In genomic region chr11:104918113-104918824, GRCh38 we compare ENCODE assay signal across 8 cellular contexts. TPM values are rescaled to one million over a fixed set of nuclear protein-coding genes. Genes with fewer than 3 reads are reported as not detected.
DNase-seq lines count a peak whose midpoint lies in the region; TF ChIP-seq lines count a peak whose summit lies in the region.

No MANE protein-coding gene starts in this region.

- TF ChIP-seq CTCF in HFF-Myc (IDR thresholded peaks at IDR 0.05; ENCODE audit: low read depth, low read length, missing control alignments) (no peak), VCaP (conservative IDR thresholded peaks at IDR 0.05) (no peak), right atrium auricular region (IDR thresholded peaks at IDR 0.05) (no peak), stomach (IDR thresholded peaks at IDR 0.05) (no peak), glutamatergic neuron (IDR thresholded peaks at IDR 0.05; ENCODE audit: partially characterized antibody, unreplicated experiment) (no peak)

- DNase-seq in EH (ENCODE audit: low read depth) (peak; percentile 88), HFF-Myc (ENCODE audit: extremely low read depth, low read depth) (no peak), right atrium auricular region (ENCODE audit: low spot score) (no peak), stomach (no peak), glutamatergic neuron (no peak), HPDE6-E6E7 (ENCODE audit: extremely low spot score) (no peak), neuronal stem cell (ENCODE audit: low spot score) (no peak)

- H4K8ac ChIP-seq in neuronal stem cell (ENCODE audit: low read depth, low read length), result no peak overlapping the region

- H4K91ac ChIP-seq in neuronal stem cell (ENCODE audit: low read depth, low read length, poor library complexity), result no peak overlapping the region

- H3K4me1 ChIP-seq in right atrium auricular region, result peaks cover 0 to 4% of the 10 kb centered on the region in 2 donors
- peaks cover 0 to 19% (median 3%) of the 10 kb centered on the region in 4 donors for H3K4me1 ChIP-seq in stomach
- no peaks in the 10 kb centered on the region for H3K4me1 ChIP-seq in neuronal stem cell (ENCODE audit: control insufficient read depth in 2 of 2, insufficient read depth in 1 of 2, low read depth in 1 of 2, low read length in 2 of 2)

- no peak overlapping the region for H3K4me3 Mint-ChIP-seq in glutamatergic neuron (ENCODE audit: unreplicated experiment)

- no peak for TF ChIP-seq POLR2A in stomach (IDR thresholded peaks at IDR 0.05)

- H3K4me3 ChIP-seq in HFF-Myc (replicated peaks; ENCODE audit: low read depth, low read length), result peak overlapping the region; percentile 24
- H3K4me3 ChIP-seq in right atrium auricular region, result peak overlapping the region; percentile 40 to 45
- peak overlapping the region; percentile 35 to 45 (median 36) for H3K4me3 ChIP-seq in stomach
- no peak overlapping the region for H3K4me3 ChIP-seq in neuronal stem cell (ENCODE audit: low read length in 2 of 2)

- no peak overlapping the region for H2AK5ac ChIP-seq in neuronal stem cell (ENCODE audit: low read depth, low read length)

- TF ChIP-seq EP300 in stomach (IDR thresholded peaks at IDR 0.05), result no peak

- H3K4ac ChIP-seq in neuronal stem cell (ENCODE audit: low read length), result no peak overlapping the region

- peak overlapping the region; percentile 21; the same call in 1 of the 2 replicates for H3K27ac ChIP-seq in VCaP
- H3K27ac ChIP-seq in right atrium auricular region, result peak overlapping the region; percentile 68 to 69
- H3K27ac ChIP-seq in stomach, result peak overlapping the region in 4 of 5 donors; percentile 45 to 76 (median 67)
- no peak overlapping the region for H3K27ac ChIP-seq in neuronal stem cell (replicated peaks; ENCODE audit: low read length)

- no peak overlapping the region for H2BK15ac ChIP-seq in neuronal stem cell (ENCODE audit: low read length)

- H3K36me3 ChIP-seq in right atrium auricular region (no peaks in the 10 kb centered on the region), stomach (no peaks in the 10 kb centered on the region), neuronal stem cell (replicated peaks in 1 of 2; ENCODE audit: control insufficient read depth in 2 of 2, insufficient read depth in 2 of 2, low read length in 2 of 2) (no peaks in the 10 kb centered on the region)

- H3K9me3 Mint-ChIP-seq in glutamatergic neuron (ENCODE audit: unreplicated experiment), result no peaks in the 10 kb centered on the region

- no peak overlapping the region for H2BK12ac ChIP-seq in neuronal stem cell (ENCODE audit: low read length)

- no peak overlapping the region for H3K18ac ChIP-seq in neuronal stem cell (ENCODE audit: low read length)

- H3K27me3 ChIP-seq in right atrium auricular region, result no peaks in the 10 kb centered on the region
- H3K27me3 ChIP-seq in stomach, result no peaks in the 10 kb centered on the region
- no peaks in the 10 kb centered on the region for H3K27me3 ChIP-seq in neuronal stem cell (ENCODE audit: control insufficient read depth in 3 of 3, insufficient read depth in 3 of 3, low read depth in 1 of 3, low read length in 3 of 3)

- H3K36me3 Mint-ChIP-seq in glutamatergic neuron (ENCODE audit: unreplicated experiment), result no peaks in the 10 kb centered on the region

- no peak overlapping the region for H2AFZ ChIP-seq in neuronal stem cell (ENCODE audit: low read length)

- H3K4me1 Mint-ChIP-seq in glutamatergic neuron (ENCODE audit: low read depth, unreplicated experiment), result no peaks in the 10 kb centered on the region

- H3K79me1 ChIP-seq in neuronal stem cell (ENCODE audit: low read depth, low read length), result no peaks in the 10 kb centered on the region

- H3K27ac Mint-ChIP-seq in glutamatergic neuron (ENCODE audit: unreplicated experiment), result no peak overlapping the region

- 8 to 15% (median 12%) methylated on average over 6 of the region's 6 CpGs for WGBS in stomach, 5 donors
- no CpG with 5 or more reads among the region's 6 CpGs for WGBS in neuronal stem cell (ENCODE audit: extremely low coverage in 2 of 2, insufficient read length in 2 of 2, insufficient replicate concordance in 1 of 2), 2 donors

- H3K4me2 ChIP-seq in neuronal stem cell (ENCODE audit: insufficient read depth, low read length, poor library complexity, severe bottlenecking), result no peak overlapping the region

- H3K23ac ChIP-seq in neuronal stem cell (ENCODE audit: low read depth, low read length, poor library complexity), result no peak overlapping the region

- no peaks in the 10 kb centered on the region for H3K9me3 ChIP-seq in right atrium auricular region
- no peaks in the 10 kb centered on the region for H3K9me3 ChIP-seq in stomach
- H3K9me3 ChIP-seq in neuronal stem cell (replicated peaks in 1 of 2; ENCODE audit: control insufficient read depth in 2 of 2, insufficient read depth in 1 of 2, low read depth in 1 of 2, low read length in 2 of 2), result no peaks in the 10 kb centered on the region

- intact Hi-C loops in stomach (cut with DNase I; ENCODE audit: low total_unique reads), result no loop called here

- H3K9ac ChIP-seq in neuronal stem cell (ENCODE audit: low read depth, low read length, poor library complexity), result no peak overlapping the region

- no peak overlapping the region for H2BK5ac ChIP-seq in neuronal stem cell (ENCODE audit: low read length)

- H3K27me3 Mint-ChIP-seq in glutamatergic neuron (ENCODE audit: unreplicated experiment), result no peaks in the 10 kb centered on the region

- no peak overlapping the region for H2BK120ac ChIP-seq in neuronal stem cell (ENCODE audit: low read depth, low read length)

- no peak overlapping the region for H3K14ac ChIP-seq in neuronal stem cell (ENCODE audit: low read length)

RNA-seq across cellular contexts. Expression of gene CASP12, which starts 20.0 kb away (rescaled TPM):
- total RNA-seq in right atrium auricular region, result 1 to 10 TPM in 1 of 2 donors, not detected in 1; 2.9 TPM
- total RNA-seq in stomach, result 1 to 10 TPM in 3 of 5 donors, not detected in 2; 2.2 to 8.5 (median 5.3) TPM
- polyA plus RNA-seq in stomach, result under 1 TPM in 2 of 3 donors, not detected in 1; 0.23 to 0.50 TPM
- total RNA-seq in glutamatergic neuron (ENCODE audit: unreplicated experiment), result not detected
- not detected for polyA plus RNA-seq in neuronal stem cell (2013, experiment 1 of 2)
- not detected for polyA plus RNA-seq in neuronal stem cell (2013, experiment 2 of 2)

RNA-seq across cellular contexts. Expression of gene CASP4, which starts 50.1 kb away (rescaled TPM):
- total RNA-seq in right atrium auricular region (10 to 100 TPM; 22.4 to 39.4 TPM), stomach (100 to 1,000 TPM in 2 of 5 donors, 10 to 100 TPM in 2, 1 to 10 TPM in 1; 8.1 to 163 (median 71.2) TPM), glutamatergic neuron (ENCODE audit: unreplicated experiment) (not detected)
- 10 to 100 TPM; 59.3 to 96.1 (median 65.3) TPM for polyA plus RNA-seq in stomach
- polyA plus RNA-seq in neuronal stem cell (2013, experiment 1 of 2), result not detected
- not detected for polyA plus RNA-seq in neuronal stem cell (2013, experiment 2 of 2)

Comparison
In these comparisons a context has a peak if more than half of its experiments do, and no peak if none do; other contexts are left out.
1. H3K4me3 ChIP-seq: peak in HFF-Myc (single experiment), right atrium auricular region (2 of 2) and stomach (4 of 4); none in neuronal stem cell (0 of 2).